In genomic region chr2:164976301-164976700, GRCh38 we compare ENCODE assay signal across 20 cellular contexts. TPM values are rescaled to one million over a fixed set of nuclear protein-coding genes. Genes with fewer than 3 reads are reported as not detected.
"Had no signal": no experiment of that assay in that cellular context is flagged by ENCODE, and none has a peak within 500 bp of the region (broad histone marks: within the 10 kb centered on the region; RNA-seq: fewer than 3 reads in every experiment).

No MANE protein-coding gene starts in this region.

- H3K4me1 Mint-ChIP-seq: activated naive CD4-positive, alpha-beta T cell treated with anti-CD3 and anti-CD28 coated beads, Interleukin-2, amount 50 U/mL, for 24 hours had no signal

- H3K36me3 ChIP-seq: brain microvascular endothelial cell, esophagus squamous epithelium, gastrocnemius medialis, heart right ventricle, left ventricle myocardium inferior, ovary, tibial artery had no signal

- H3K4me3 ChIP-seq: esophagus squamous epithelium, gastrocnemius medialis, heart right ventricle, left ventricle myocardium inferior, ovary, skin epidermis, tibial artery had no signal

- H3K27me3 ChIP-seq: brain microvascular endothelial cell, esophagus squamous epithelium, gastrocnemius medialis, heart right ventricle, ovary, tibial artery had no signal

- H3K36me3 Mint-ChIP-seq: activated naive CD4-positive, alpha-beta T cell treated with anti-CD3 and anti-CD28 coated beads, Interleukin-2, amount 50 U/mL, for 24 hours had no signal

- H3K4me1 ChIP-seq: gastrocnemius medialis had no signal

- H3K4me3 Mint-ChIP-seq: activated CD4-positive, alpha-beta T cell treated with anti-CD3 and anti-CD28 coated beads, Interleukin-2, amount 10 ng/mL, durations not matched to agents 7 days and 5 days; activated naive CD4-positive, alpha-beta T cell treated with anti-CD3 and anti-CD28 coated beads, Interleukin-2, amount 50 U/mL, for 24 hours; neural crest cell; T-helper 17 cell had no signal

- H3K27ac Mint-ChIP-seq: activated CD4-positive, alpha-beta T cell treated with anti-CD3 and anti-CD28 coated beads, Interleukin-2, amount 10 ng/mL, durations not matched to agents 7 days and 5 days; activated naive CD4-positive, alpha-beta T cell treated with anti-CD3 and anti-CD28 coated beads, Interleukin-2, amount 50 U/mL, for 24 hours; memory B cell; T-helper 17 cell had no signal

- DNase-seq: activated CD4-positive, alpha-beta T cell treated with anti-CD3 and anti-CD28 coated beads, Interleukin-2, amount 10 ng/mL, durations not matched to agents 7 days and 5 days; activated CD4-positive, CD25-positive, alpha-beta regulatory T cell; activated CD8-positive, alpha-beta memory T cell treated with anti-CD3 and anti-CD28 coated beads for 24 hours; activated T-cell treated with anti-CD3 and anti-CD28 coated beads for 4 hours; amniotic stem cell; brain microvascular endothelial cell; cerebellar nuclear complex; esophagus squamous epithelium; gastrocnemius medialis; heart right ventricle; islet precursor cell; left ventricle myocardium inferior; ovary; T-helper 17 cell; tibial artery had no signal

- H3K27me3 Mint-ChIP-seq: activated naive CD4-positive, alpha-beta T cell treated with anti-CD3 and anti-CD28 coated beads, Interleukin-2, amount 50 U/mL, for 24 hours; memory B cell had no signal

- ATAC-seq: gastrocnemius medialis, heart right ventricle, T-helper 17 cell had no signal

- H3K9me3 ChIP-seq: esophagus squamous epithelium, gastrocnemius medialis, heart right ventricle, left ventricle myocardium inferior, ovary, tibial artery had no signal

- H3K9me3 Mint-ChIP-seq: activated CD4-positive, alpha-beta T cell treated with anti-CD3 and anti-CD28 coated beads, Interleukin-2, amount 10 ng/mL, durations not matched to agents 7 days and 5 days; activated naive CD4-positive, alpha-beta T cell treated with anti-CD3 and anti-CD28 coated beads, Interleukin-2, amount 50 U/mL, for 24 hours; neural crest cell had no signal

- H3K27ac ChIP-seq: brain microvascular endothelial cell, esophagus squamous epithelium, gastrocnemius medialis, heart right ventricle, left ventricle myocardium inferior, ovary, tibial artery had no signal

RNA-seq across cellular contexts. Expression of gene SLC38A11, which starts 21.0 kb away (rescaled TPM):
- total RNA-seq: activated CD4-positive, alpha-beta T cell treated with anti-CD3 and anti-CD28 coated beads, Interleukin-2, amount 10 ng/mL, durations not matched to agents 7 days and 5 days; dermis microvascular lymphatic vessel endothelial cell; neural crest cell had no signal
